ENCODE assay signal across 27 cellular contexts in genomic region chr13:110830331-110830730, GRCh38.
"Had no signal": no experiment of that assay in that cellular context is flagged by ENCODE, and none has a peak within 500 bp of the region (broad histone marks: within the 10 kb centered on the region; RNA-seq: fewer than 3 reads in every experiment).

No MANE protein-coding gene starts in this region.

- H3K4me1 ChIP-seq: parathyroid adenoma, psoas muscle, sigmoid colon, stomach, thyroid gland, tibial nerve, upper lobe of left lung, uterus had no signal

- H2AFZ ChIP-seq: parathyroid adenoma had no signal

- H3K4me3 Mint-ChIP-seq: naive thymus-derived CD4-positive, alpha-beta T cell; natural killer cell; nephron; stimulated activated effector memory CD8-positive, alpha-beta T cell treated with anti-CD3 and anti-CD28 coated beads, Interleukin-12 subunit alpha, Interleukin-12 subunit beta, amount 100 ng/mL, for 72 hours; stimulated activated naive B cell treated with anti-CD40 and anti-IgM and Interleukin-4, amounts not matched to agents 10 μg/mL and 1 μg/mL and 100 μg/mL, for 72 hours; stimulated activated naive CD8-positive, alpha-beta T cell treated with anti-CD3 and anti-CD28 coated beads, Interleukin-15, Interleukin-2, amounts not matched to agents 100 ng/mL and 50 ng/mL, for 24 hours had no signal

- H3K9me3 ChIP-seq: ovary, psoas muscle, right lobe of liver, sigmoid colon, stomach, thoracic aorta, thyroid gland, tibial nerve, upper lobe of left lung, uterus had no signal

- H3K36me3 Mint-ChIP-seq: natural killer cell; stimulated activated effector memory CD8-positive, alpha-beta T cell treated with anti-CD3 and anti-CD28 coated beads, Interleukin-12 subunit alpha, Interleukin-12 subunit beta, amount 100 ng/mL, for 72 hours; stimulated activated naive B cell treated with anti-CD40 and anti-IgM and Interleukin-4, amounts not matched to agents 10 μg/mL and 1 μg/mL and 100 μg/mL, for 72 hours had no signal

- H3K4me1 Mint-ChIP-seq: naive thymus-derived CD4-positive, alpha-beta T cell; natural killer cell; stimulated activated effector memory CD8-positive, alpha-beta T cell treated with anti-CD3 and anti-CD28 coated beads, Interleukin-12 subunit alpha, Interleukin-12 subunit beta, amount 100 ng/mL, for 72 hours; stimulated activated naive B cell treated with anti-CD40 and anti-IgM and Interleukin-4, amounts not matched to agents 10 μg/mL and 1 μg/mL and 100 μg/mL, for 72 hours had no signal

- H3K9me3 Mint-ChIP-seq: naive thymus-derived CD4-positive, alpha-beta T cell; natural killer cell; nephron; stimulated activated effector memory CD8-positive, alpha-beta T cell treated with anti-CD3 and anti-CD28 coated beads, Interleukin-12 subunit alpha, Interleukin-12 subunit beta, amount 100 ng/mL, for 72 hours; stimulated activated naive B cell treated with anti-CD40 and anti-IgM and Interleukin-4, amounts not matched to agents 10 μg/mL and 1 μg/mL and 100 μg/mL, for 72 hours; stimulated activated naive CD8-positive, alpha-beta T cell treated with anti-CD3 and anti-CD28 coated beads, Interleukin-15, Interleukin-2, amounts not matched to agents 100 ng/mL and 50 ng/mL, for 24 hours had no signal

- H3K36me3 ChIP-seq: ovary, right lobe of liver, sigmoid colon, stomach, thoracic aorta, thyroid gland, tibial nerve, upper lobe of left lung, uterus had no signal

- H3K27ac Mint-ChIP-seq: naive thymus-derived CD4-positive, alpha-beta T cell; natural killer cell; nephron; progenitor cell of endocrine pancreas; stimulated activated effector memory CD8-positive, alpha-beta T cell treated with anti-CD3 and anti-CD28 coated beads, Interleukin-12 subunit alpha, Interleukin-12 subunit beta, amount 100 ng/mL, for 72 hours; stimulated activated naive B cell treated with anti-CD40 and anti-IgM and Interleukin-4, amounts not matched to agents 10 μg/mL and 1 μg/mL and 100 μg/mL, for 72 hours; stimulated activated naive CD8-positive, alpha-beta T cell treated with anti-CD3 and anti-CD28 coated beads, Interleukin-15, Interleukin-2, amounts not matched to agents 100 ng/mL and 50 ng/mL, for 24 hours had no signal

- H3K9ac ChIP-seq: parathyroid adenoma had no signal

- H3K4me3 ChIP-seq: ovary, psoas muscle, right lobe of liver, sigmoid colon, stomach, thoracic aorta, thyroid gland, tibial nerve, upper lobe of left lung, uterus had no signal

- H3K27me3 ChIP-seq: ovary, right lobe of liver, sigmoid colon, thyroid gland, upper lobe of left lung, uterus had no signal

- H3K27ac ChIP-seq: ovary, parathyroid adenoma, psoas muscle, right lobe of liver, sigmoid colon, stomach, thoracic aorta, thyroid gland, tibial nerve, upper lobe of left lung, uterus had no signal

- DNase-seq: naive thymus-derived CD4-positive, alpha-beta T cell; natural killer cell; occipital lobe; ovary; psoas muscle; right cardiac atrium; right lobe of liver; sigmoid colon; small intestine; stimulated activated CD4-positive, alpha-beta T cell treated with anti-CD3 and anti-CD28 coated beads, Interleukin-15, amount 100 ng/mL, for 24 hours; stimulated activated CD4-positive, alpha-beta T cell treated with anti-CD3 and anti-CD28 coated beads, Interleukin-2, amount 100 ng/mL, for 24 hours; stimulated activated CD4-positive, alpha-beta T cell treated with anti-CD3 and anti-CD28 coated beads, Interleukin-2, amount 100 ng/mL, for 48 hours; stimulated activated CD4-positive, alpha-beta T cell treated with anti-CD3 and anti-CD28 coated beads, Interleukin-4, amount 100 ng/mL, for 24 hours; stimulated activated naive B cell treated with anti-CD40 and anti-IgM and Interleukin-4, amounts not matched to agents 10 μg/mL and 1 μg/mL and 100 μg/mL, for 72 hours; stimulated activated naive CD4-positive, alpha-beta T cell treated with Interleukin-2 at 50 U/mL for 16 hours; stomach; thyroid gland; trophoblast cell; uterus had no signal
